In genomic region chr6:17971128-17972073, GRCh38 we compare ENCODE assay signal across 13 cellular contexts. TPM values are rescaled to one million over a fixed set of nuclear protein-coding genes. Genes with fewer than 3 reads are reported as not detected.
DNase-seq lines count a peak whose midpoint lies in the region; ATAC-seq, FAIRE-seq and TF ChIP-seq lines count a peak whose summit lies in the region.
"Had no signal": no experiment of that assay in that cellular context is flagged by ENCODE, and none has a peak within 500 bp of the region (broad histone marks: within the 10 kb centered on the region; RNA-seq: fewer than 3 reads in every experiment).

No MANE protein-coding gene starts in this region.

- H3K27ac Mint-ChIP-seq in T-cell: no peak overlapping the region
- H3K27ac Mint-ChIP-seq: T-helper 2 cell treated with Interferon-gamma antibody and Interleukin-4, amounts not matched to agents 5 μg/mL and 100 μg/mL, for 36 hours had no signal

- H3K27ac ChIP-seq in coronary artery (peak overlapping the region; percentile 11 to 28), left lung (peak overlapping the region; percentile 2 to 41), tibial nerve (peak overlapping the region in 2 of 4 donors; percentile 16 to 52), small intestine (ENCODE audit: low read depth in 1 of 2, low read length in 1 of 2) (no peak overlapping the region)
- H3K27ac ChIP-seq: ovary had no signal

- no peaks in the 10 kb centered on the region for H3K9me3 Mint-ChIP-seq in T-cell
- H3K9me3 Mint-ChIP-seq: CD14-positive monocyte; T-helper 2 cell treated with Interferon-gamma antibody and Interleukin-4, amounts not matched to agents 5 μg/mL and 100 μg/mL, for 36 hours had no signal

- no peak for FAIRE-seq in small intestine (lab: Jason Lieb, UNC)
- FAIRE-seq: GM12878 had no signal

- no peak for TF ChIP-seq POLR2A in tibial nerve (IDR thresholded peaks at IDR 0.05)

- POLR2A ChIA-PET in T-cell (lab: Charles Lee): no interaction called here

- peaks cover 6 to 18% of the 10 kb centered on the region in 2 donors for H3K27me3 Mint-ChIP-seq in T-cell

- peaks cover 13 to 37% of the 10 kb centered on the region in 2 donors for H3K4me1 ChIP-seq in left lung
- H3K4me1 ChIP-seq in tibial nerve: peaks cover 0 to 74% (median 9%) of the 10 kb centered on the region in 4 donors
- peaks cover 2 to 4% of the 10 kb centered on the region in 2 donors for H3K4me1 ChIP-seq in small intestine (ENCODE audit: control insufficient read depth in 2 of 2, insufficient read depth in 1 of 2, low read depth in 1 of 2, low read length in 1 of 2)

- no peaks in the 10 kb centered on the region for H3K9me3 ChIP-seq in left lung
- H3K9me3 ChIP-seq in tibial nerve: no peaks in the 10 kb centered on the region
- no peaks in the 10 kb centered on the region for H3K9me3 ChIP-seq in small intestine (ENCODE audit: control insufficient read depth, low read depth)
- H3K9me3 ChIP-seq: ovary had no signal

- H3K4me1 Mint-ChIP-seq in T-cell: peaks cover 0 to 2% (median 0%) of the 10 kb centered on the region in 3 donors

- no peaks in the 10 kb centered on the region for H3K36me3 Mint-ChIP-seq in T-cell

- H3K36me3 ChIP-seq in left lung (no peaks in the 10 kb centered on the region), tibial nerve (no peaks in the 10 kb centered on the region), small intestine (ENCODE audit: control insufficient read depth in 2 of 2, insufficient read depth in 2 of 2, low read length in 2 of 2) (no peaks in the 10 kb centered on the region)
- H3K36me3 ChIP-seq: ovary had no signal

- H3K27me3 ChIP-seq in left lung: no peaks in the 10 kb centered on the region
- no peaks in the 10 kb centered on the region for H3K27me3 ChIP-seq in tibial nerve
- no peaks in the 10 kb centered on the region for H3K27me3 ChIP-seq in small intestine (ENCODE audit: control insufficient read depth in 2 of 2, insufficient read depth in 2 of 2, low read length in 2 of 2)
- H3K27me3 ChIP-seq: ovary had no signal

- ATAC-seq in left lung (peak; percentile 70), T-cell (replicated peaks in 1 of 4) (no peak)
- ATAC-seq: GM12878 had no signal

- H3K4me3 Mint-ChIP-seq in T-cell: no peak overlapping the region
- H3K4me3 Mint-ChIP-seq: T-helper 2 cell treated with Interferon-gamma antibody and Interleukin-4, amounts not matched to agents 5 μg/mL and 100 μg/mL, for 36 hours had no signal

- intact Hi-C loops in left lung (cut with DNase I): no loop called here

- peak; percentile 36 for DNase-seq in AG08396 (ENCODE audit: low spot score)
- DNase-seq in OCI-M1 (lab: John Stamatoyannopoulos, UW): peak; percentile 81
- DNase-seq in coronary artery (ENCODE audit: low spot score): no peak
- DNase-seq in left lung: no peak
- no peak for DNase-seq in tibial nerve (ENCODE audit: low spot score in 2 of 2)
- no peak for DNase-seq in T-cell
- DNase-seq in small intestine: no peak
- no peak for DNase-seq in 8988T
- DNase-seq: NCI-H524 treated with DMSO at 0.1 percent for 48 hours had no signal

- no peak for TF ChIP-seq CTCF in coronary artery (IDR thresholded peaks at IDR 0.05)
- TF ChIP-seq CTCF in left lung (IDR thresholded peaks at IDR 0.05): no peak
- no peak for TF ChIP-seq CTCF in tibial nerve (IDR thresholded peaks at IDR 0.05)

- 58 to 60% methylated on average over 7 of the region's 7 CpGs for WGBS in tibial nerve, 2 donors
- WGBS in small intestine, 3 donors: 71 to 89% (median 86%) methylated on average over 7 of the region's 7 CpGs

- H3K4me3 ChIP-seq in coronary artery: no peak overlapping the region
- H3K4me3 ChIP-seq in left lung: no peak overlapping the region
- H3K4me3 ChIP-seq in tibial nerve: no peak overlapping the region
- no peak overlapping the region for H3K4me3 ChIP-seq in small intestine (ENCODE audit: low read depth in 1 of 2, low read length in 2 of 2)
- H3K4me3 ChIP-seq: GM12878, ovary had no signal

- TF ChIP-seq EP300 in tibial nerve (IDR thresholded peaks at IDR 0.05): no peak

- CTCF ChIA-PET in T-cell (lab: Charles Lee): no interaction called here

RNA-seq across cellular contexts. Expression of gene KIF13A, which starts 16.0 kb away (rescaled TPM):
- total RNA-seq in left lung (10 to 100 TPM; 42.7 to 49.3 TPM), tibial nerve (10 to 100 TPM; 31.8 to 71.9 (median 48.0) TPM), T-cell (1 to 10 TPM in 2 of 5 donors, under 1 TPM in 3; 0.55 to 2.0 (median 0.92) TPM)
- 10 to 100 TPM; 28.0 to 34.9 (median 29.5) TPM for polyA plus RNA-seq in small intestine

Comparison
In these comparisons a context has a peak if more than half of its experiments do, and no peak if none do; other contexts are left out.
1. DNase-seq: peak in AG08396 (single experiment) and OCI-M1 (single experiment); none in coronary artery (single experiment), left lung (0 of 2), tibial nerve (0 of 2), T-cell (0 of 34), small intestine (single experiment) and 8988T (single experiment).
2. H3K27ac ChIP-seq: peak in coronary artery (2 of 2) and left lung (2 of 2); none in small intestine (0 of 2).
3. RNA of gene KIF13A, which starts 16.0 kb away (total RNA-seq): 31.8 to 71.9 TPM in tibial nerve and 42.7 to 49.3 TPM in left lung; 0.55 to 2.0 TPM in T-cell; every median in the first group is over 10 times any median in the second.